Comparison of ENCODE assay signal across 1 cellular context in the genomic region with DNA sequence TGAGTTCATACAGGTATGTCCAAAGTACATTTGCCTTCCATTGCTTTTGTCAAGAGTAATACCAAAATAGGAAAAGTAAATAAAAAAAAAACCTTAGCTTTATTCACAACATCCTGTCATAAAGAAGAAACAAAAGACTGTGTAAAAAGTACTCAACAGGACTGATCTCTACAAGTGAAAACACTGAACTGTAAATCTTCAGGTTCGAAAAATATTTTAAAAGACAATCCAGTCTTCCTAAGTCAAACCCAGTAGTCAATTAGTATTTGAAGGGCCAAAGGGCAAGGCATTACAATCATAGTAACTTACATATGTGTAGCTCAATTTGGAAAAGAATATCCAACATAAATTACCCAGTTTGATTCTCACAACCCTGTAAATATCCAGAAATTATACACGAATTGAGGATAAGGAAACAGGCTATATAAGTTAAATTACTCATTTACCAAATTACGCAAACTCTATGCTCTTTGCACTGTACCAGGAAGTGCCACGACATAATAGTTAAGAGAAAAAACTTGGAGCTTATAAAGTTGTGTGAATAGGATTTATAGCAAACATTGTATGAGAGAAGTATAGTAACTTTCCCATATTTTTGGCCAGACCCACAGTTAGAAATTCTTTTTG.
A peak's percentile ranks its signal among the peaks of the same experiment; 100 is the strongest.
TF ChIP-seq lines count a peak whose summit lies in the region.

No MANE protein-coding gene starts in this region.

TF ChIP-seq in HepG2, 621 proteins besides CTCF, POLR2A, EP300 and RAD21 (continued from another document and continues in another):
- TF ChIP-seq ZNF441 (CRISPR knock-in tag; IDR thresholded peaks at IDR 0.05; ENCODE audit: borderline replicate concordance) (no peak), ZFP36L1 (CRISPR knock-in tag; IDR thresholded peaks at IDR 0.05) (no peak), ZNF605 (CRISPR knock-in tag; IDR thresholded peaks at IDR 0.05) (no peak), TBP (CRISPR knock-in tag; IDR thresholded peaks at IDR 0.05) (no peak), MATR3 (CRISPR knock-in tag; IDR thresholded peaks at IDR 0.05) (no peak), SMARCE1 (IDR thresholded peaks at IDR 0.05; ENCODE audit: borderline replicate concordance) (no peak), ZNF207 (IDR thresholded peaks at IDR 0.05; ENCODE audit: borderline replicate concordance) (no peak), ZNF326 (CRISPR knock-in tag; IDR thresholded peaks at IDR 0.05; ENCODE audit: borderline replicate concordance) (no peak), DMAP1 (CRISPR knock-in tag; IDR thresholded peaks at IDR 0.05) (peak; percentile 56; the same call in 1 of the 2 replicates), PPARG (CRISPR knock-in tag; conservative IDR thresholded peaks at IDR 0.05) (peak; percentile 14; the same call in 1 of the 2 replicates), NFYB (CRISPR knock-in tag; IDR thresholded peaks at IDR 0.05) (no peak), HDAC1 (CRISPR knock-in tag; IDR thresholded peaks at IDR 0.05) (no peak; the same call in 1 of the 2 replicates), ZNF367 (CRISPR knock-in tag; IDR thresholded peaks at IDR 0.05; ENCODE audit: borderline replicate concordance) (no peak), ZKSCAN1 (IDR thresholded peaks at IDR 0.05; ENCODE audit: low read length) (no peak), ZFP37 (CRISPR knock-in tag; IDR thresholded peaks at IDR 0.05; ENCODE audit: borderline replicate concordance) (no peak), RARA (CRISPR knock-in tag; IDR thresholded peaks at IDR 0.05) (no peak), MTA3 (CRISPR knock-in tag; IDR thresholded peaks at IDR 0.05) (no peak), SRSF1 (optimal IDR thresholded peaks at IDR 0.05; ENCODE audit: low read depth, low read length) (no peak), TGIF2 (CRISPR knock-in tag; IDR thresholded peaks at IDR 0.05) (no peak), HMG20A (CRISPR knock-in tag; IDR thresholded peaks at IDR 0.05; ENCODE audit: borderline replicate concordance) (peak; percentile 38; the same call in 1 of the 2 replicates), NFYC (CRISPR knock-in tag; IDR thresholded peaks at IDR 0.05) (no peak), ZNF878 (CRISPR knock-in tag; IDR thresholded peaks at IDR 0.05) (0 out of 2 replicates have a peak, but pooled peaks have one; percentile 39), ZNF709 (CRISPR knock-in tag; IDR thresholded peaks at IDR 0.05) (no peak), TSC22D2 (CRISPR knock-in tag; IDR thresholded peaks at IDR 0.05; ENCODE audit: borderline replicate concordance) (no peak), ZNF678 (CRISPR knock-in tag; IDR thresholded peaks at IDR 0.05) (no peak), ATF1 (CRISPR knock-in tag; IDR thresholded peaks at IDR 0.05) (no peak), ZNF121 (CRISPR knock-in tag; IDR thresholded peaks at IDR 0.05) (no peak), KAT2B (IDR thresholded peaks at IDR 0.05; ENCODE audit: borderline replicate concordance, low read depth, low read length) (no peak), ZNF652 (CRISPR knock-in tag; IDR thresholded peaks at IDR 0.05; ENCODE audit: borderline replicate concordance, low read depth) (no peak), RAD51 (IDR thresholded peaks at IDR 0.05; ENCODE audit: borderline replicate concordance) (no peak), SOX5 (CRISPR knock-in tag; IDR thresholded peaks at IDR 0.05; ENCODE audit: borderline replicate concordance) (peak; percentile 72; the same call in 1 of the 2 replicates), SRF (IDR thresholded peaks at IDR 0.05; ENCODE audit: low read depth, low read length) (peak; percentile 83; the same call in 1 of the 2 replicates), ZNF468 (CRISPR knock-in tag; IDR thresholded peaks at IDR 0.05) (no peak), LCORL (IDR thresholded peaks at IDR 0.05) (no peak), LCORL (CRISPR knock-in tag; IDR thresholded peaks at IDR 0.05) (0 out of 2 replicates have a peak, but pooled peaks have one; percentile 20), SCMH1 (CRISPR knock-in tag; IDR thresholded peaks at IDR 0.05; ENCODE audit: borderline replicate concordance) (no peak), SRSF4 (IDR thresholded peaks at IDR 0.05; ENCODE audit: low read depth, low read length, poor library complexity, severe bottlenecking) (no peak), KMT2A (CRISPR knock-in tag; IDR thresholded peaks at IDR 0.05) (no peak)
- TF ChIP-seq, protein P1, sequence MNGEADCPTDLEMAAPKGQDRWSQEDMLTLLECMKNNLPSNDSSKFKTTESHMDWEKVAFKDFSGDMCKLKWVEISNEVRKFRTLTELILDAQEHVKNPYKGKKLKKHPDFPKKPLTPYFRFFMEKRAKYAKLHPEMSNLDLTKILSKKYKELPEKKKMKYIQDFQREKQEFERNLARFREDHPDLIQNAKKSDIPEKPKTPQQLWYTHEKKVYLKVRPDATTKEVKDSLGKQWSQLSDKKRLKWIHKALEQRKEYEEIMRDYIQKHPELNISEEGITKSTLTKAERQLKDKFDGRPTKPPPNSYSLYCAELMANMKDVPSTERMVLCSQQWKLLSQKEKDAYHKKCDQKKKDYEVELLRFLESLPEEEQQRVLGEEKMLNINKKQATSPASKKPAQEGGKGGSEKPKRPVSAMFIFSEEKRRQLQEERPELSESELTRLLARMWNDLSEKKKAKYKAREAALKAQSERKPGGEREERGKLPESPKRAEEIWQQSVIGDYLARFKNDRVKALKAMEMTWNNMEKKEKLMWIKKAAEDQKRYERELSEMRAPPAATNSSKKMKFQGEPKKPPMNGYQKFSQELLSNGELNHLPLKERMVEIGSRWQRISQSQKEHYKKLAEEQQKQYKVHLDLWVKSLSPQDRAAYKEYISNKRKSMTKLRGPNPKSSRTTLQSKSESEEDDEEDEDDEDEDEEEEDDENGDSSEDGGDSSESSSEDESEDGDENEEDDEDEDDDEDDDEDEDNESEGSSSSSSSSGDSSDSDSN (CRISPR knock-in tag; IDR thresholded peaks at IDR 0.05): no peak
- TF ChIP-seq, protein P2, sequence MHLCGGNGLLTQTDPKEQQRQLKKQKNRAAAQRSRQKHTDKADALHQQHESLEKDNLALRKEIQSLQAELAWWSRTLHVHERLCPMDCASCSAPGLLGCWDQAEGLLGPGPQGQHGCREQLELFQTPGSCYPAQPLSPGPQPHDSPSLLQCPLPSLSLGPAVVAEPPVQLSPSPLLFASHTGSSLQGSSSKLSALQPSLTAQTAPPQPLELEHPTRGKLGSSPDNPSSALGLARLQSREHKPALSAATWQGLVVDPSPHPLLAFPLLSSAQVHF (CRISPR knock-in tag; IDR thresholded peaks at IDR 0.05): no peak
- TF ChIP-seq, protein P3, sequence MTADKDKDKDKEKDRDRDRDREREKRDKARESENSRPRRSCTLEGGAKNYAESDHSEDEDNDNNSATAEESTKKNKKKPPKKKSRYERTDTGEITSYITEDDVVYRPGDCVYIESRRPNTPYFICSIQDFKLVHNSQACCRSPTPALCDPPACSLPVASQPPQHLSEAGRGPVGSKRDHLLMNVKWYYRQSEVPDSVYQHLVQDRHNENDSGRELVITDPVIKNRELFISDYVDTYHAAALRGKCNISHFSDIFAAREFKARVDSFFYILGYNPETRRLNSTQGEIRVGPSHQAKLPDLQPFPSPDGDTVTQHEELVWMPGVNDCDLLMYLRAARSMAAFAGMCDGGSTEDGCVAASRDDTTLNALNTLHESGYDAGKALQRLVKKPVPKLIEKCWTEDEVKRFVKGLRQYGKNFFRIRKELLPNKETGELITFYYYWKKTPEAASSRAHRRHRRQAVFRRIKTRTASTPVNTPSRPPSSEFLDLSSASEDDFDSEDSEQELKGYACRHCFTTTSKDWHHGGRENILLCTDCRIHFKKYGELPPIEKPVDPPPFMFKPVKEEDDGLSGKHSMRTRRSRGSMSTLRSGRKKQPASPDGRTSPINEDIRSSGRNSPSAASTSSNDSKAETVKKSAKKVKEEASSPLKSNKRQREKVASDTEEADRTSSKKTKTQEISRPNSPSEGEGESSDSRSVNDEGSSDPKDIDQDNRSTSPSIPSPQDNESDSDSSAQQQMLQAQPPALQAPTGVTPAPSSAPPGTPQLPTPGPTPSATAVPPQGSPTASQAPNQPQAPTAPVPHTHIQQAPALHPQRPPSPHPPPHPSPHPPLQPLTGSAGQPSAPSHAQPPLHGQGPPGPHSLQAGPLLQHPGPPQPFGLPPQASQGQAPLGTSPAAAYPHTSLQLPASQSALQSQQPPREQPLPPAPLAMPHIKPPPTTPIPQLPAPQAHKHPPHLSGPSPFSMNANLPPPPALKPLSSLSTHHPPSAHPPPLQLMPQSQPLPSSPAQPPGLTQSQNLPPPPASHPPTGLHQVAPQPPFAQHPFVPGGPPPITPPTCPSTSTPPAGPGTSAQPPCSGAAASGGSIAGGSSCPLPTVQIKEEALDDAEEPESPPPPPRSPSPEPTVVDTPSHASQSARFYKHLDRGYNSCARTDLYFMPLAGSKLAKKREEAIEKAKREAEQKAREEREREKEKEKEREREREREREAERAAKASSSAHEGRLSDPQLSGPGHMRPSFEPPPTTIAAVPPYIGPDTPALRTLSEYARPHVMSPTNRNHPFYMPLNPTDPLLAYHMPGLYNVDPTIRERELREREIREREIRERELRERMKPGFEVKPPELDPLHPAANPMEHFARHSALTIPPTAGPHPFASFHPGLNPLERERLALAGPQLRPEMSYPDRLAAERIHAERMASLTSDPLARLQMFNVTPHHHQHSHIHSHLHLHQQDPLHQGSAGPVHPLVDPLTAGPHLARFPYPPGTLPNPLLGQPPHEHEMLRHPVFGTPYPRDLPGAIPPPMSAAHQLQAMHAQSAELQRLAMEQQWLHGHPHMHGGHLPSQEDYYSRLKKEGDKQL (CRISPR knock-in tag; IDR thresholded peaks at IDR 0.05; ENCODE audit: low read depth): peak; percentile 28; the same call in 1 of the 2 replicates
- TF ChIP-seq, protein P4, sequence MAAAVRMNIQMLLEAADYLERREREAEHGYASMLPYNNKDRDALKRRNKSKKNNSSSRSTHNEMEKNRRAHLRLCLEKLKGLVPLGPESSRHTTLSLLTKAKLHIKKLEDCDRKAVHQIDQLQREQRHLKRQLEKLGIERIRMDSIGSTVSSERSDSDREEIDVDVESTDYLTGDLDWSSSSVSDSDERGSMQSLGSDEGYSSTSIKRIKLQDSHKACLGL (CRISPR knock-in tag; IDR thresholded peaks at IDR 0.05): no peak
- TF ChIP-seq, protein P5, sequence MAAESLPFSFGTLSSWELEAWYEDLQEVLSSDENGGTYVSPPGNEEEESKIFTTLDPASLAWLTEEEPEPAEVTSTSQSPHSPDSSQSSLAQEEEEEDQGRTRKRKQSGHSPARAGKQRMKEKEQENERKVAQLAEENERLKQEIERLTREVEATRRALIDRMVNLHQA (CRISPR knock-in tag; IDR thresholded peaks at IDR 0.05): no peak
- TF ChIP-seq, protein P6, sequence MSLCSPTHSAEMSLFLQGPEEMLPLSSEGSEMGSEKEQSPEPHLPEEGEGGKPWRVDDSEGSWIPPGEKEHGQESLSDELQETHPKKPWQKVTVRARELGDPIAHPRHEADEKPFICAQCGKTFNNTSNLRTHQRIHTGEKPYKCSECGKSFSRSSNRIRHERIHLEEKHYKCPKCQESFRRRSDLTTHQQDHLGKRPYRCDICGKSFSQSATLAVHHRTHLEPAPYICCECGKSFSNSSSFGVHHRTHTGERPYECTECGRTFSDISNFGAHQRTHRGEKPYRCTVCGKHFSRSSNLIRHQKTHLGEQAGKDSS (CRISPR knock-in tag; IDR thresholded peaks at IDR 0.05; ENCODE audit: borderline replicate concordance, low read depth): no peak
- TF ChIP-seq, protein P7, sequence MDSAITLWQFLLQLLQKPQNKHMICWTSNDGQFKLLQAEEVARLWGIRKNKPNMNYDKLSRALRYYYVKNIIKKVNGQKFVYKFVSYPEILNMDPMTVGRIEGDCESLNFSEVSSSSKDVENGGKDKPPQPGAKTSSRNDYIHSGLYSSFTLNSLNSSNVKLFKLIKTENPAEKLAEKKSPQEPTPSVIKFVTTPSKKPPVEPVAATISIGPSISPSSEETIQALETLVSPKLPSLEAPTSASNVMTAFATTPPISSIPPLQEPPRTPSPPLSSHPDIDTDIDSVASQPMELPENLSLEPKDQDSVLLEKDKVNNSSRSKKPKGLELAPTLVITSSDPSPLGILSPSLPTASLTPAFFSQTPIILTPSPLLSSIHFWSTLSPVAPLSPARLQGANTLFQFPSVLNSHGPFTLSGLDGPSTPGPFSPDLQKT (CRISPR knock-in tag; IDR thresholded peaks at IDR 0.05; ENCODE audit: borderline replicate concordance): no peak
- TF ChIP-seq, protein P8, sequence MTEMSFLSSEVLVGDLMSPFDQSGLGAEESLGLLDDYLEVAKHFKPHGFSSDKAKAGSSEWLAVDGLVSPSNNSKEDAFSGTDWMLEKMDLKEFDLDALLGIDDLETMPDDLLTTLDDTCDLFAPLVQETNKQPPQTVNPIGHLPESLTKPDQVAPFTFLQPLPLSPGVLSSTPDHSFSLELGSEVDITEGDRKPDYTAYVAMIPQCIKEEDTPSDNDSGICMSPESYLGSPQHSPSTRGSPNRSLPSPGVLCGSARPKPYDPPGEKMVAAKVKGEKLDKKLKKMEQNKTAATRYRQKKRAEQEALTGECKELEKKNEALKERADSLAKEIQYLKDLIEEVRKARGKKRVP (CRISPR knock-in tag; IDR thresholded peaks at IDR 0.05): no peak
- TF ChIP-seq, protein P9, sequence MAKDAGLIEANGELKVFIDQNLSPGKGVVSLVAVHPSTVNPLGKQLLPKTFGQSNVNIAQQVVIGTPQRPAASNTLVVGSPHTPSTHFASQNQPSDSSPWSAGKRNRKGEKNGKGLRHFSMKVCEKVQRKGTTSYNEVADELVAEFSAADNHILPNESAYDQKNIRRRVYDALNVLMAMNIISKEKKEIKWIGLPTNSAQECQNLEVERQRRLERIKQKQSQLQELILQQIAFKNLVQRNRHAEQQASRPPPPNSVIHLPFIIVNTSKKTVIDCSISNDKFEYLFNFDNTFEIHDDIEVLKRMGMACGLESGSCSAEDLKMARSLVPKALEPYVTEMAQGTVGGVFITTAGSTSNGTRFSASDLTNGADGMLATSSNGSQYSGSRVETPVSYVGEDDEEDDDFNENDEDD (CRISPR knock-in tag; IDR thresholded peaks at IDR 0.05; ENCODE audit: borderline replicate concordance): no peak
- TF ChIP-seq, protein P10, sequence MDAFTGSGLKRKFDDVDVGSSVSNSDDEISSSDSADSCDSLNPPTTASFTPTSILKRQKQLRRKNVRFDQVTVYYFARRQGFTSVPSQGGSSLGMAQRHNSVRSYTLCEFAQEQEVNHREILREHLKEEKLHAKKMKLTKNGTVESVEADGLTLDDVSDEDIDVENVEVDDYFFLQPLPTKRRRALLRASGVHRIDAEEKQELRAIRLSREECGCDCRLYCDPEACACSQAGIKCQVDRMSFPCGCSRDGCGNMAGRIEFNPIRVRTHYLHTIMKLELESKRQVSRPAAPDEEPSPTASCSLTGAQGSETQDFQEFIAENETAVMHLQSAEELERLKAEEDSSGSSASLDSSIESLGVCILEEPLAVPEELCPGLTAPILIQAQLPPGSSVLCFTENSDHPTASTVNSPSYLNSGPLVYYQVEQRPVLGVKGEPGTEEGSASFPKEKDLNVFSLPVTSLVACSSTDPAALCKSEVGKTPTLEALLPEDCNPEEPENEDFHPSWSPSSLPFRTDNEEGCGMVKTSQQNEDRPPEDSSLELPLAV (CRISPR knock-in tag; conservative IDR thresholded peaks at IDR 0.05; ENCODE audit: low read depth): no peak
- TF ChIP-seq, protein P11, sequence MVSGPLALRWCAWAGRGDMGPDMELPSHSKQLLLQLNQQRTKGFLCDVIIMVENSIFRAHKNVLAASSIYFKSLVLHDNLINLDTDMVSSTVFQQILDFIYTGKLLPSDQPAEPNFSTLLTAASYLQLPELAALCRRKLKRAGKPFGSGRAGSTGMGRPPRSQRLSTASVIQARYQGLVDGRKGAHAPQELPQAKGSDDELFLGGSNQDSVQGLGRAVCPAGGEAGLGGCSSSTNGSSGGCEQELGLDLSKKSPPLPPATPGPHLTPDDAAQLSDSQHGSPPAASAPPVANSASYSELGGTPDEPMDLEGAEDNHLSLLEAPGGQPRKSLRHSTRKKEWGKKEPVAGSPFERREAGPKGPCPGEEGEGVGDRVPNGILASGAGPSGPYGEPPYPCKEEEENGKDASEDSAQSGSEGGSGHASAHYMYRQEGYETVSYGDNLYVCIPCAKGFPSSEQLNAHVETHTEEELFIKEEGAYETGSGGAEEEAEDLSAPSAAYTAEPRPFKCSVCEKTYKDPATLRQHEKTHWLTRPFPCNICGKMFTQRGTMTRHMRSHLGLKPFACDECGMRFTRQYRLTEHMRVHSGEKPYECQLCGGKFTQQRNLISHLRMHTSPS (CRISPR knock-in tag; IDR thresholded peaks at IDR 0.05; ENCODE audit: low read depth): no peak
